In the genomic region with DNA sequence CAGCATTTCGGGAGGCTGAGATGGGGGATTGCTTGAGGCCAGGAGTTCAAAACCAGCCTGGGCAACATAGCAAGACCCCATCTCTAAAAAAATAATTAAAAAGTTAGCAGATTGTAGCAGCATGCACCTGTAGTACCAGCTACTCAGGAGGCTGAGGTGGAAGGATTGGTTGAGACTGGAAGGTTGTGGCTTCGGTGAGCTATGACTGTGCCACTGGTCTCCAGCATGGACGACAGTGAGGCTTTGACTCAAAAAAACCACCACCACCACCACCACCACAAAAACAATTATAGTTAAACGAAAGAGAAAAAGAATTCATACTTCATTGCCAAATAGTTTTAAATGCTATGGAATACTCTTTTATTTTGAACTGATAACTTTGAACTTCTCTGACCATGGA, we compare ENCODE assay signal across 11 cellular contexts.
"Had no signal": no experiment of that assay in that cellular context is flagged by ENCODE, and none has a peak within 500 bp of the region (broad histone marks: within the 10 kb centered on the region; RNA-seq: fewer than 3 reads in every experiment).

No MANE protein-coding gene starts in this region.

- H3K27ac Mint-ChIP-seq: activated T-helper 1 cell treated with anti-CD3 and anti-CD28 coated beads, Interleukin-12 subunit alpha, Interleukin-12 subunit beta, Interleukin-2, Interleukin-4 antibody, amounts not matched to agents 30 ng/mL and 10 ng/mL and 1 ng/mL, durations not matched to agents 14 hours and 24 hours and 36 hours; naive B cell; type B pancreatic cell had no signal

- ATAC-seq: gastrocnemius medialis, heart right ventricle had no signal

- H3K9me3 Mint-ChIP-seq: activated T-helper 1 cell treated with anti-CD3 and anti-CD28 coated beads, Interleukin-12 subunit alpha, Interleukin-12 subunit beta, Interleukin-2, Interleukin-4 antibody, amounts not matched to agents 30 ng/mL and 10 ng/mL and 1 ng/mL, durations not matched to agents 14 hours and 24 hours and 36 hours; type B pancreatic cell had no signal

- H3K27me3 Mint-ChIP-seq: naive B cell, type B pancreatic cell had no signal

- DNase-seq: activated naive CD4-positive, alpha-beta T cell treated with anti-CD3 and anti-CD28 coated beads, Interleukin-2, amount 50 U/mL, for 16 hours; brain microvascular endothelial cell; effector memory CD4-positive, alpha-beta T cell; gastrocnemius medialis; heart right ventricle; naive B cell; Right ventricle myocardium superior; SK-N-SH; small intestine had no signal

- H3K4me3 Mint-ChIP-seq: activated T-helper 1 cell treated with anti-CD3 and anti-CD28 coated beads, Interleukin-12 subunit alpha, Interleukin-12 subunit beta, Interleukin-2, Interleukin-4 antibody, amounts not matched to agents 30 ng/mL and 10 ng/mL and 1 ng/mL, durations not matched to agents 14 hours and 24 hours and 36 hours; naive B cell; type B pancreatic cell had no signal
